In genomic region chr12:96164951-96165858, GRCh38 we compare ENCODE assay signal across 16 cellular contexts. TPM values are rescaled to one million over a fixed set of nuclear protein-coding genes. Genes with fewer than 3 reads are reported as not detected.
DNase-seq lines count a peak whose midpoint lies in the region; ATAC-seq, FAIRE-seq and TF ChIP-seq lines count a peak whose summit lies in the region.
"Had no signal": no experiment of that assay in that cellular context is flagged by ENCODE, and none has a peak within 500 bp of the region (broad histone marks: within the 10 kb centered on the region; RNA-seq: fewer than 3 reads in every experiment).

No MANE protein-coding gene starts in this region.

- H2AFZ ChIP-seq in HepG2 (ENCODE audit: low read length): no peak overlapping the region
- H2AFZ ChIP-seq in parathyroid adenoma: peak overlapping the region; percentile 43
- H2AFZ ChIP-seq: PC-9 had no signal

- ATAC-seq in HepG2: no peak
- ATAC-seq in left cardiac atrium: peak; percentile 73 to 76
- ATAC-seq in HG03460 (IDR thresholded peaks at IDR 0.05; ENCODE audit: unreplicated experiment): no peak
- no peak for ATAC-seq in GM18519 (IDR thresholded peaks at IDR 0.05; ENCODE audit: low FRiP score, unreplicated experiment)

- H3K4me3 ChIP-seq in liver (ENCODE audit: low read depth in 1 of 3, low read length in 3 of 3) (no peak overlapping the region), HepG2 (replicated peaks in 1 of 3; ENCODE audit: insufficient read depth in 1 of 3, low read depth in 2 of 3, low read length in 3 of 3) (no peak overlapping the region), parathyroid adenoma (ENCODE audit: low read depth, low read length) (no peak overlapping the region), Peyer's patch (no peak overlapping the region), coronary artery (no peak overlapping the region)
- H3K4me3 ChIP-seq: PC-9, smooth muscle cell had no signal

- no peak for FAIRE-seq in HepG2 (lab: Jason Lieb, UNC)

- H3K9me3 ChIP-seq in liver (ENCODE audit: control insufficient read depth in 4 of 4, low read length in 3 of 4) (no peaks in the 10 kb centered on the region), HepG2 (ENCODE audit: low read length) (no peaks in the 10 kb centered on the region), parathyroid adenoma (ENCODE audit: control insufficient read depth, low read length) (no peaks in the 10 kb centered on the region), Peyer's patch (no peaks in the 10 kb centered on the region)

- TF ChIP-seq RAD21 in liver (IDR thresholded peaks at IDR 0.05): peak in 1 of 2 donors; percentile 7
- no peak for TF ChIP-seq RAD21 in HepG2 (CRISPR knock-in tag; IDR thresholded peaks at IDR 0.05)

- no peaks in the 10 kb centered on the region for H4K20me1 ChIP-seq in HepG2 (ENCODE audit: insufficient read depth, low read length)

- H3K9ac ChIP-seq in liver (ENCODE audit: low read depth in 1 of 2, low read length in 2 of 2) (no peak overlapping the region), HepG2 (ENCODE audit: insufficient read depth, low read depth, low read length) (no peak overlapping the region), parathyroid adenoma (no peak overlapping the region)

- 80% methylated on average over 16 of the region's 16 CpGs for WGBS in liver
- WGBS in HepG2 (ENCODE audit: low lambda C conversion rate): 58% methylated on average over 16 of the region's 16 CpGs

- no peak for TF ChIP-seq POLR2A in HepG2 (IDR thresholded peaks at IDR 0.05; ENCODE audit: insufficient read depth in 1 of 2, low read depth in 2 of 2, low read length in 2 of 2)
- no peak for TF ChIP-seq POLR2A in Peyer's patch (IDR thresholded peaks at IDR 0.05)

- H3K27ac ChIP-seq in liver (ENCODE audit: low read depth in 1 of 2, low read length in 2 of 2): peak overlapping the region in 1 of 2 donors; percentile 36
- no peak overlapping the region for H3K27ac ChIP-seq in HepG2 (ENCODE audit: extremely low read length, insufficient read depth, low read length)
- peak overlapping the region; percentile 75 for H3K27ac ChIP-seq in parathyroid adenoma
- peak overlapping the region in 2 of 4 donors; percentile 47 to 52 for H3K27ac ChIP-seq in Peyer's patch
- H3K27ac ChIP-seq in coronary artery: peak overlapping the region in 1 of 2 donors; percentile 54
- H3K27ac ChIP-seq: PC-9, WERI-Rb-1 had no signal

- no peaks in the 10 kb centered on the region for H3K79me2 ChIP-seq in HepG2 (ENCODE audit: insufficient read depth, low read length)
- no peaks in the 10 kb centered on the region for H3K79me2 ChIP-seq in parathyroid adenoma

- no peak for TF ChIP-seq EP300 in HepG2 (IDR thresholded peaks at IDR 0.05; ENCODE audit: low read depth in 2 of 2, low read length in 2 of 2)
- TF ChIP-seq EP300 in HepG2 (CRISPR knock-in tag; IDR thresholded peaks at IDR 0.05; ENCODE audit: borderline replicate concordance): no peak

- TF ChIP-seq CTCF in liver (IDR thresholded peaks at IDR 0.05; ENCODE audit: low read depth, low read length, missing input control): no peak
- TF ChIP-seq CTCF in HepG2 (CRISPR knock-in tag; IDR thresholded peaks at IDR 0.05): no peak
- no peak for TF ChIP-seq CTCF in parathyroid adenoma (IDR thresholded peaks at IDR 0.05)
- TF ChIP-seq CTCF in Peyer's patch (IDR thresholded peaks at IDR 0.05): no peak
- no peak for TF ChIP-seq CTCF in coronary artery (IDR thresholded peaks at IDR 0.05)

- DNase-seq in HepG2 (ENCODE audit: low spot score): no peak
- peak; percentile 64 for DNase-seq in left cardiac atrium
- no peak for DNase-seq in Peyer's patch
- DNase-seq in coronary artery (ENCODE audit: low spot score): no peak
- DNase-seq: amygdala; CD4-positive, alpha-beta memory T cell; EL; NCI-H1694; NCI-H524; PC-9; WERI-Rb-1 had no signal

- H3K4me2 ChIP-seq in HepG2 (ENCODE audit: low read depth, low read length): no peak overlapping the region
- peak overlapping the region; percentile 2 for H3K4me2 ChIP-seq in parathyroid adenoma (ENCODE audit: low read length)
- H3K4me2 ChIP-seq: PC-9, smooth muscle cell had no signal

- H3K27me3 ChIP-seq in liver (ENCODE audit: control insufficient read depth in 4 of 4, insufficient read depth in 4 of 4, low read length in 3 of 4): peaks cover 0 to 3% (median 0%) of the 10 kb centered on the region in 4 donors
- peaks cover 0 to 18% of the 10 kb centered on the region in 2 experiments; a peak in 1 of 5 replicates for H3K27me3 ChIP-seq in HepG2 (ENCODE audit: control insufficient read depth in 1 of 2, insufficient read depth in 2 of 2, low read length in 2 of 2)
- no peaks in the 10 kb centered on the region for H3K27me3 ChIP-seq in parathyroid adenoma (ENCODE audit: control insufficient read depth, insufficient read depth, low read length)
- H3K27me3 ChIP-seq in Peyer's patch: no peaks in the 10 kb centered on the region

- POLR2A ChIA-PET in HepG2 (lab: Yijun Ruan, JAX): no interaction called here

- in situ Hi-C loops in HepG2 (cut with HindIII; ENCODE audit: extremely low pct_ligation_motif_present, low pct_unique_long_range_greater_than_20kb): no loop called here

- intact Hi-C loops in HepG2 (cut with micrococcal nuclease; ENCODE audit: unreplicated experiment) (no loop called here), left cardiac atrium (cut with DNase I) (loop anchor here in 1 of 2 donors (5.0 kb wide), 1 partner anchor 47 kb away; no protein-coding TSS in a partner anchor)

- no peaks in the 10 kb centered on the region for H3K36me3 ChIP-seq in liver (ENCODE audit: control insufficient read depth in 4 of 4, insufficient read depth in 3 of 4, low read depth in 1 of 4, low read length in 3 of 4)
- H3K36me3 ChIP-seq in HepG2 (replicated peaks in 1 of 2; ENCODE audit: control insufficient read depth in 1 of 2, insufficient read depth in 2 of 2, low read length in 2 of 2): no peaks in the 10 kb centered on the region
- no peaks in the 10 kb centered on the region for H3K36me3 ChIP-seq in parathyroid adenoma (ENCODE audit: control insufficient read depth, insufficient read depth, low read length)
- H3K36me3 ChIP-seq in Peyer's patch: no peaks in the 10 kb centered on the region
- H3K36me3 ChIP-seq: WERI-Rb-1 had no signal

- no TSS peak for BruUV-seq in HepG2 (replicated peaks; lab: Mats Ljungman, UMichigan)

- CTCF ChIA-PET in HepG2 (lab: Yijun Ruan, JAX; ENCODE audit: low intra/inter-chr PET ratio, low total read pairs): no interaction called here

- no peaks in the 10 kb centered on the region for H3K4me1 ChIP-seq in liver (ENCODE audit: control insufficient read depth in 4 of 4, insufficient read depth in 4 of 4, low read length in 3 of 4)
- no peaks in the 10 kb centered on the region for H3K4me1 ChIP-seq in HepG2 (ENCODE audit: insufficient read depth, low read length)
- peaks cover 7% of the 10 kb centered on the region for H3K4me1 ChIP-seq in parathyroid adenoma
- no peaks in the 10 kb centered on the region for H3K4me1 ChIP-seq in Peyer's patch

TF ChIP-seq in liver, 16 proteins besides CTCF, POLR2A, EP300 and RAD21:
- TF ChIP-seq FOXA1 (IDR thresholded peaks at IDR 0.05) (no peak), SP1 (IDR thresholded peaks at IDR 0.05) (peak; percentile 15), NR2F2 (IDR thresholded peaks at IDR 0.05) (peak; percentile 86)

TF ChIP-seq in HepG2, 621 proteins besides CTCF, POLR2A, EP300 and RAD21:
- no peak for TF ChIP-seq ZNF235 (CRISPR knock-in tag; IDR thresholded peaks at IDR 0.05; ENCODE audit: borderline replicate concordance)

RNA-seq across cellular contexts. Expression of gene ELK3, which starts 29.0 kb away (rescaled TPM):
- total RNA-seq in liver (1 to 10 TPM; 4.1 to 4.9 TPM), HepG2 (2016; rRNA removed; fragmentation: Illumina TruSeq; extraction: Trizol) (3.0 and 3.2 TPM in 2 replicates), left cardiac atrium (10 to 100 TPM; 18.4 to 28.7 TPM), Peyer's patch (10 to 100 TPM in 2 of 4 donors, 1 to 10 TPM in 2; 5.1 to 23.9 (median 9.4) TPM)
- polyA plus RNA-seq in liver (1 to 10 TPM; 3.7 to 5.2 TPM), HepG2 (2011; rRNA removed) (2.4 and 2.9 TPM in 2 replicates)
- total RNA-seq in HepG2 (2016; cell fraction: cytosol; rRNA removed; fragmentation: Illumina TruSeq; extraction: Trizol; ENCODE audit: low read depth): 1.2 and 1.3 TPM in 2 replicates
- 2.3 and 2.7 TPM in 2 replicates for total RNA-seq in HepG2 (2016; cell fraction: insoluble cytoplasmic fraction; rRNA removed; fragmentation: Illumina TruSeq; extraction: Trizol)
- total RNA-seq in HepG2 (2016; cell fraction: membrane; rRNA removed; fragmentation: Illumina TruSeq; extraction: Trizol): 4.8 and 5.0 TPM in 2 replicates
- total RNA-seq in HepG2 (2016; cell fraction: nucleus; rRNA removed; fragmentation: Illumina TruSeq; extraction: Trizol): 2.7 and 3.9 TPM in 2 replicates
- polyA plus RNA-seq in HepG2 (2011; cell fraction: cytosol; rRNA removed): 1.5 and 2.1 TPM in 2 replicates
- polyA plus RNA-seq in HepG2 (2011; cell fraction: nucleus; rRNA removed): 1.2 and 2.1 TPM in 2 replicates
- 1.8 and 2.5 TPM in 2 replicates for polyA plus RNA-seq in HepG2 (2012)
- polyA plus RNA-seq in HepG2 (2016; cell fraction: cytosol; fragmentation: Illumina TruSeq; extraction: Trizol; ENCODE audit: low read depth): 1.5 and 2.0 TPM in 2 replicates
- polyA plus RNA-seq in HepG2 (2016; cell fraction: insoluble cytoplasmic fraction; fragmentation: Illumina TruSeq; extraction: Trizol; ENCODE audit: low read depth): 4.0 and 4.7 TPM in 2 replicates
- polyA plus RNA-seq in HepG2 (2016; cell fraction: membrane; fragmentation: Illumina TruSeq; extraction: Trizol; ENCODE audit: low read depth): 3.8 and 4.8 TPM in 2 replicates
- 3.9 and 4.5 TPM in 2 replicates for polyA plus RNA-seq in HepG2 (2016; cell fraction: nucleus; fragmentation: Illumina TruSeq; extraction: Trizol; ENCODE audit: insufficient read depth, low read depth)
- polyA minus RNA-seq in HepG2 (2011; rRNA and poly(A)+ RNA removed; ENCODE audit: low replicate concordance): 5.5 and 9.6 TPM in 2 replicates
- 3.2 and 3.3 TPM in 2 replicates for polyA minus RNA-seq in HepG2 (2011; cell fraction: cytosol; rRNA and poly(A)+ RNA removed)
- 2.6 and 2.7 TPM in 2 replicates for polyA minus RNA-seq in HepG2 (2011; cell fraction: nucleus; rRNA and poly(A)+ RNA removed)

Comparison
In these comparisons a context has a peak if more than half of its experiments do, and no peak if none do; other contexts are left out.
1. ATAC-seq: peak in left cardiac atrium (2 of 2); none in HepG2 (single experiment), HG03460 (single experiment) and GM18519 (single experiment).